Comparison of ENCODE assay signal across 23 cellular contexts in genomic region chr1:20446796-20447195, GRCh38. TPM values are rescaled to one million over a fixed set of nuclear protein-coding genes. Genes with fewer than 3 reads are reported as not detected.
DNase-seq lines count a peak whose midpoint lies in the region; ATAC-seq and TF ChIP-seq lines count a peak whose summit lies in the region.
"Had no signal": no experiment of that assay in that cellular context is flagged by ENCODE, and none has a peak within 500 bp of the region (broad histone marks: within the 10 kb centered on the region; RNA-seq: fewer than 3 reads in every experiment).

No MANE protein-coding gene starts in this region.

- no peaks in the 10 kb centered on the region for H3K9me2 ChIP-seq in OCI-LY7 (ENCODE audit: insufficient read depth, low read length)

- no peaks in the 10 kb centered on the region for H3K9me3 ChIP-seq in OCI-LY7 (ENCODE audit: low read length)
- H3K9me3 ChIP-seq: neutrophil, sigmoid colon had no signal

- H3K79me2 ChIP-seq in OCI-LY7 (ENCODE audit: insufficient read depth, low read depth, low read length): no peaks in the 10 kb centered on the region

- H3K27ac ChIP-seq in OCI-LY7 (ENCODE audit: low read depth, low read length, poor library complexity, severe bottlenecking): no peak overlapping the region
- H3K27ac ChIP-seq: neutrophil, sigmoid colon had no signal

- DNase-seq in AG10803 (ENCODE audit: low read depth): peak; percentile 25
- peak; percentile 28 for DNase-seq in LHCN-M2 (ENCODE audit: low read depth)
- DNase-seq in fibroblast of the aortic adventitia (ENCODE audit: low read depth): peak; percentile 28
- DNase-seq in NCI-H1092 treated with DMSO at 0.1 percent for 48 hours (lab: John Stamatoyannopoulos, UW): no peak
- no peak for DNase-seq in OCI-LY7 (ENCODE audit: low spot score)
- no peak for DNase-seq in left colon
- DNase-seq: ACHN; activated CD4-positive, alpha-beta T cell treated with anti-CD3 and anti-CD28 coated beads, Interleukin-2, amount 10 ng/mL, durations not matched to agents 7 days and 5 days; activated CD8-positive, alpha-beta memory T cell treated with anti-CD3 and anti-CD28 coated beads, Interleukin-2, amount 50 U/mL, for 4 hours; activated gamma-delta T cell treated with Interleukin-2 at 50 U/mL for 16 hours; CD4-positive, alpha-beta memory T cell; endodermal cell; Karpas-422; left ventricle myocardium superior; NCI-H1436; NCI-H774; sigmoid colon; stimulated activated CD4-positive, alpha-beta T cell treated with anti-CD3 and anti-CD28 coated beads, Interleukin-1b, Interleukin-23, amount 100 ng/mL, for 48 hours had no signal

- no peaks in the 10 kb centered on the region for H3K36me3 Mint-ChIP-seq in brain
- H3K36me3 Mint-ChIP-seq: CD4-positive, alpha-beta memory T cell; type B pancreatic cell had no signal

- intact Hi-C loops in OCI-LY7 (cut with micrococcal nuclease; ENCODE audit: unreplicated experiment) (no loop called here), left colon (cut with DNase I, micrococcal nuclease) (no loop called here)

- CTCF ChIA-PET in OCI-LY7 (lab: Charles Lee; ENCODE audit: unreplicated experiment): no interaction called here

- no peak overlapping the region for H3K4me3 ChIP-seq in AG10803 (ENCODE audit: low read length)
- H3K4me3 ChIP-seq in fibroblast of the aortic adventitia (ENCODE audit: low read depth, low read length): no peak overlapping the region
- H3K4me3 ChIP-seq in OCI-LY7 (ENCODE audit: low read depth, low read length, poor library complexity, severe bottlenecking): no peak overlapping the region
- H3K4me3 ChIP-seq: sigmoid colon had no signal

- H3K27ac Mint-ChIP-seq in brain: peak overlapping the region in 3 of 5 experiments; percentile 74 to 84 (median 74)
- H3K27ac Mint-ChIP-seq: activated CD4-positive, alpha-beta T cell treated with anti-CD3 and anti-CD28 coated beads, Interleukin-2, amount 10 ng/mL, durations not matched to agents 7 days and 5 days; CD4-positive, alpha-beta memory T cell; endodermal cell; stimulated activated naive CD8-positive, alpha-beta T cell treated with anti-CD3 and anti-CD28 coated beads, Interleukin-15, Interleukin-2, amounts not matched to agents 100 ng/mL and 50 ng/mL, for 24 hours; type B pancreatic cell had no signal

- BruUV-seq in OCI-LY7 (replicated peaks; lab: Mats Ljungman, UMichigan): no TSS peak

- peaks cover 49% of the 10 kb centered on the region for H3K4me1 Mint-ChIP-seq in brain
- H3K4me1 Mint-ChIP-seq: activated CD4-positive, alpha-beta T cell treated with anti-CD3 and anti-CD28 coated beads, Interleukin-2, amount 10 ng/mL, durations not matched to agents 7 days and 5 days; CD4-positive, alpha-beta memory T cell had no signal

- no peak overlapping the region for H3K4me2 ChIP-seq in OCI-LY7 (ENCODE audit: low read length)

- peaks cover 6% of the 10 kb centered on the region for H3K27me3 Mint-ChIP-seq in brain

- H4K20me1 ChIP-seq in OCI-LY7 (ENCODE audit: insufficient read depth, low read length): no peaks in the 10 kb centered on the region

- POLR2A ChIA-PET in OCI-LY7 (lab: Charles Lee): no interaction called here

- no peaks in the 10 kb centered on the region for H3K36me3 ChIP-seq in OCI-LY7 (ENCODE audit: insufficient read depth, low read length)
- H3K36me3 ChIP-seq: neutrophil, sigmoid colon had no signal

- H3K4me1 ChIP-seq in OCI-LY7 (ENCODE audit: insufficient read depth, low read length, poor library complexity, severe bottlenecking): no peaks in the 10 kb centered on the region
- H3K4me1 ChIP-seq: sigmoid colon had no signal

- H2AFZ ChIP-seq in OCI-LY7 (ENCODE audit: low read length): no peak overlapping the region

- no peak for TF ChIP-seq CTCF in AG10803 (conservative IDR thresholded peaks at IDR 0.05; ENCODE audit: low read length)
- TF ChIP-seq CTCF in brain (conservative IDR thresholded peaks at IDR 0.05): no peak
- no peak for TF ChIP-seq CTCF in fibroblast of the aortic adventitia (IDR thresholded peaks at IDR 0.05; ENCODE audit: insufficient read depth, low read length)
- no peak for TF ChIP-seq CTCF in OCI-LY7 (conservative IDR thresholded peaks at IDR 0.05; ENCODE audit: low read length)

- peaks cover 0 to 3% (median 0%) of the 10 kb centered on the region in 5 experiments for H3K9me3 Mint-ChIP-seq in brain
- H3K9me3 Mint-ChIP-seq: activated CD4-positive, alpha-beta T cell treated with anti-CD3 and anti-CD28 coated beads, Interleukin-2, amount 10 ng/mL, durations not matched to agents 7 days and 5 days; CD4-positive, alpha-beta memory T cell; endodermal cell; stimulated activated naive CD8-positive, alpha-beta T cell treated with anti-CD3 and anti-CD28 coated beads, Interleukin-15, Interleukin-2, amounts not matched to agents 100 ng/mL and 50 ng/mL, for 24 hours; type B pancreatic cell had no signal

- H3K4me3 Mint-ChIP-seq in brain: no peak overlapping the region
- H3K4me3 Mint-ChIP-seq: activated CD4-positive, alpha-beta T cell treated with anti-CD3 and anti-CD28 coated beads, Interleukin-2, amount 10 ng/mL, durations not matched to agents 7 days and 5 days; CD4-positive, alpha-beta memory T cell; endodermal cell; stimulated activated naive CD8-positive, alpha-beta T cell treated with anti-CD3 and anti-CD28 coated beads, Interleukin-15, Interleukin-2, amounts not matched to agents 100 ng/mL and 50 ng/mL, for 24 hours; type B pancreatic cell had no signal

- ATAC-seq in GM19351 (IDR thresholded peaks at IDR 0.05; ENCODE audit: unreplicated experiment): no peak
- ATAC-seq in left colon: no peak
- ATAC-seq: left ventricle myocardium superior had no signal

RNA-seq across cellular contexts. Expression of gene CAMK2N1, which starts 39.2 kb away (rescaled TPM):
- total RNA-seq in LHCN-M2 (2014; rRNA removed): 31.2 and 34.0 TPM in 2 replicates
- polyA plus RNA-seq in LHCN-M2 (2012): 23.8 TPM
- polyA plus RNA-seq in brain (ENCODE audit: insufficient read depth, low read depth, low replicate concordance): 171 TPM
- 5.2 and 28.5 TPM in 2 replicates for total RNA-seq in fibroblast of the aortic adventitia (ENCODE audit: low replicate concordance)
- not detected in 2 replicates for total RNA-seq in OCI-LY7 (2014; rRNA removed; shearing (Covaris generic))
- not detected in 2 replicates for total RNA-seq in OCI-LY7 (2022)
- 100 to 1,000 TPM; 194 to 242 TPM for total RNA-seq in left colon

Comparison
In these comparisons a context has a peak if more than half of its experiments do, and no peak if none do; other contexts are left out.
1. DNase-seq: peak in AG10803 (single experiment), LHCN-M2 (single experiment) and fibroblast of the aortic adventitia (single experiment); none in NCI-H1092 treated with DMSO at 0.1 percent for 48 hours (single experiment), OCI-LY7 (single experiment) and left colon (0 of 2).